Comparison of ENCODE assay signal across 9 cellular contexts in genomic region chr1:183185941-183186490, GRCh38. TPM values are rescaled to one million over a fixed set of nuclear protein-coding genes. Genes with fewer than 3 reads are reported as not detected.
DNase-seq lines count a peak whose midpoint lies in the region; ATAC-seq and TF ChIP-seq lines count a peak whose summit lies in the region.
"Had no signal": no experiment of that assay in that cellular context is flagged by ENCODE, and none has a peak within 500 bp of the region (broad histone marks: within the 10 kb centered on the region; RNA-seq: fewer than 3 reads in every experiment).

Gene LAMC2 (plus strand): TSS chr1:183186264. CDS start chr1:183186353, 89 bp downstream.

- H3K4me3 Mint-ChIP-seq in H9: peak within 1 kb of the TSS; percentile 75 to 83
- H3K4me3 Mint-ChIP-seq: IgD-negative memory B cell had no signal

- H3K4me1 Mint-ChIP-seq in H9: peaks cover 12 to 14% of the 10 kb centered on the region in 2 experiments

- no peak within 1 kb of the TSS for H2BK120ac ChIP-seq in H9 (ENCODE audit: low read depth, low read length, poor library complexity, severe bottlenecking)

- no peak within 1 kb of the TSS for H2BK5ac ChIP-seq in H9 (ENCODE audit: insufficient read length, low read length)

- H3K9me3 ChIP-seq in H9 (ENCODE audit: control insufficient read depth, low read depth, low read length) (no peaks in the 10 kb centered on the region), RWPE2 (ENCODE audit: severe bottlenecking) (no peaks in the 10 kb centered on the region), gastroesophageal sphincter (no peaks in the 10 kb centered on the region)

- H3K36me3 ChIP-seq in RWPE2 (ENCODE audit: low read depth): peaks cover 38% of the 10 kb centered on the region
- H3K36me3 ChIP-seq in gastroesophageal sphincter: no peaks in the 10 kb centered on the region

- H3K36me3 Mint-ChIP-seq in H9 (ENCODE audit: insufficient read depth in 1 of 3, low read depth in 3 of 3): no peaks in the 10 kb centered on the region
- H3K36me3 Mint-ChIP-seq: IgD-negative memory B cell had no signal

- H3K4ac ChIP-seq in H9 (ENCODE audit: low read depth, low read length): no peak within 1 kb of the TSS

- TF ChIP-seq CTCF in H9 (conservative IDR thresholded peaks at IDR 0.05) (peak; percentile 62), RWPE2 (IDR thresholded peaks at IDR 0.05; ENCODE audit: poor library complexity, severe bottlenecking) (peak; percentile 73), gastroesophageal sphincter (IDR thresholded peaks at IDR 0.05) (peak in 3 of 4 experiments; percentile 48 to 62 (median 58)), omental fat pad (IDR thresholded peaks at IDR 0.05) (no peak), foreskin fibroblast (IDR thresholded peaks at IDR 0.05; ENCODE audit: low read depth, low read length) (no peak)

- no CpG with 5 or more reads among the region's 30 CpGs for WGBS in H9 (ENCODE audit: extremely low coverage, insufficient read length, low lambda C conversion rate)
- WGBS in gastroesophageal sphincter (ENCODE audit: low coverage in 1 of 2), 2 donors: no CpG with 5 or more reads among the region's 30 CpGs

- H2AK5ac ChIP-seq in H9 (ENCODE audit: insufficient read length, low read length): no peak within 1 kb of the TSS

- peak within 1 kb of the TSS; percentile 52 for H3K27ac ChIP-seq in H9 (ENCODE audit: insufficient read length, low read depth, low read length)
- H3K27ac ChIP-seq in RWPE2 (ENCODE audit: poor library complexity, severe bottlenecking): peak within 1 kb of the TSS; percentile 96
- H3K27ac ChIP-seq in gastroesophageal sphincter: peak within 1 kb of the TSS; percentile 55 to 89 (median 75)

- H3K23ac ChIP-seq in H9 (ENCODE audit: insufficient read length, low read depth, low read length): no peak within 1 kb of the TSS

- H3K4me1 ChIP-seq in H9 (ENCODE audit: insufficient read depth, low read length): peaks cover 7% of the 10 kb centered on the region
- H3K4me1 ChIP-seq in RWPE2 (ENCODE audit: insufficient read depth, poor library complexity, severe bottlenecking): peaks cover 44% of the 10 kb centered on the region
- H3K4me1 ChIP-seq in gastroesophageal sphincter: peaks cover 0 to 16% (median 4%) of the 10 kb centered on the region in 3 donors

- H3K23me2 ChIP-seq in H9 (ENCODE audit: insufficient read length, low read depth, low read length, poor library complexity, severe bottlenecking): peaks cover 4% of the 10 kb centered on the region

- no peaks in the 10 kb centered on the region for H3K9me3 Mint-ChIP-seq in H9
- H3K9me3 Mint-ChIP-seq: IgD-negative memory B cell had no signal

- no peak within 1 kb of the TSS for H4K5ac ChIP-seq in H9 (ENCODE audit: insufficient read length, low read depth, low read length)

- peak; percentile 94 for ATAC-seq in RWPE2 (ENCODE audit: low read depth)
- ATAC-seq in gastroesophageal sphincter: peak; percentile 78
- peak; percentile 97 for ATAC-seq in omental fat pad (ENCODE audit: low FRiP score)
- no peak for ATAC-seq in HG03280 (IDR thresholded peaks at IDR 0.05; ENCODE audit: unreplicated experiment)
- no peak for ATAC-seq in GM18858 (IDR thresholded peaks at IDR 0.05; ENCODE audit: unreplicated experiment)

- H3K27me3 ChIP-seq in H9 (ENCODE audit: insufficient read depth, low read length) (no peaks in the 10 kb centered on the region), RWPE2 (ENCODE audit: insufficient read depth, poor library complexity, severe bottlenecking) (no peaks in the 10 kb centered on the region), gastroesophageal sphincter (no peaks in the 10 kb centered on the region)

- DNase-seq in H9: peak; percentile 86
- DNase-seq in RWPE2 (ENCODE audit: low spot score): peak; percentile 95
- no peak for DNase-seq in omental fat pad (ENCODE audit: low spot score)
- DNase-seq in foreskin fibroblast: no peak
- no peak for DNase-seq in NOMO-1 treated with DMSO at 0.1 percent for 48 hours (lab: John Stamatoyannopoulos, UW; ENCODE audit: unreplicated experiment)

- no peaks in the 10 kb centered on the region for H3K79me1 ChIP-seq in H9 (ENCODE audit: insufficient read depth, low read depth, low read length, poor library complexity, severe bottlenecking)

- H3K9ac ChIP-seq in H9 (ENCODE audit: extremely low read depth, insufficient read length, low read length): peak within 1 kb of the TSS; percentile 89

- H2AFZ ChIP-seq in H9 (ENCODE audit: low read length): peak within 1 kb of the TSS; percentile 73

- no peak within 1 kb of the TSS for H2BK20ac ChIP-seq in H9 (ENCODE audit: low read depth, low read length, poor library complexity, severe bottlenecking)

- no peaks in the 10 kb centered on the region for H4K20me1 ChIP-seq in H9 (ENCODE audit: control insufficient read depth, insufficient read depth, insufficient read length)

- H3K14ac ChIP-seq in H9 (ENCODE audit: insufficient read depth, low read length): peak within 1 kb of the TSS; percentile 97

- peak within 1 kb of the TSS; percentile 88 for H3K18ac ChIP-seq in H9 (ENCODE audit: insufficient read length, low read depth, low read length)

- no peak for TF ChIP-seq EP300 in gastroesophageal sphincter (IDR thresholded peaks at IDR 0.05)

- peak within 1 kb of the TSS; percentile 49 for H3K4me3 ChIP-seq in RWPE2 (ENCODE audit: severe bottlenecking)
- peak within 1 kb of the TSS; percentile 33 to 50 for H3K4me3 ChIP-seq in gastroesophageal sphincter
- H3K4me3 ChIP-seq in foreskin fibroblast (ENCODE audit: low read depth in 1 of 2, low read length in 2 of 2): no peak within 1 kb of the TSS

- peaks cover 1% of the 10 kb centered on the region for H3K27me3 Mint-ChIP-seq in H9 (ENCODE audit: low read depth)

- H3K27ac Mint-ChIP-seq in H9: peak within 1 kb of the TSS; percentile 91 to 98 (median 96)
- H3K27ac Mint-ChIP-seq: IgD-negative memory B cell had no signal

- no peak within 1 kb of the TSS for H2BK15ac ChIP-seq in H9 (ENCODE audit: low read depth, low read length)

- peak within 1 kb of the TSS; percentile 97 for H3K4me2 ChIP-seq in H9 (ENCODE audit: insufficient read depth, insufficient read length, low read length)

- H4K8ac ChIP-seq in H9 (replicated peaks; ENCODE audit: insufficient read length, low read depth, low read length): no peak within 1 kb of the TSS

- no peak within 1 kb of the TSS for H3K56ac ChIP-seq in H9 (ENCODE audit: insufficient read length, low read depth, low read length)

- no peak within 1 kb of the TSS for H4K91ac ChIP-seq in H9 (ENCODE audit: insufficient read length, low read depth, low read length)

- H3K79me2 ChIP-seq in H9 (ENCODE audit: insufficient read depth, low read length): no peaks in the 10 kb centered on the region

- H3T11ph ChIP-seq in H9 (ENCODE audit: low read length): no peak within 1 kb of the TSS

- peak in 1 of 2 donors; percentile 15 for TF ChIP-seq POLR2A in gastroesophageal sphincter (IDR thresholded peaks at IDR 0.05)

- H2BK12ac ChIP-seq in H9 (ENCODE audit: insufficient read length, low read depth, low read length): peak within 1 kb of the TSS; percentile 83

RNA-seq across cellular contexts. Expression of gene LAMC2, which starts in this region (rescaled TPM):
- total RNA-seq in H9 (2021) (6.8 and 7.4 TPM in 2 replicates), gastroesophageal sphincter (10 to 100 TPM; 10.2 to 43.4 (median 18.4) TPM), omental fat pad (10 to 100 TPM in 2 of 4 donors, 1 to 10 TPM in 2; 2.6 to 23.3 (median 7.3) TPM)

Comparison
In these comparisons a context has a peak if more than half of its experiments do, and no peak if none do; other contexts are left out.
1. DNase-seq: peak in H9 (single experiment) and RWPE2 (single experiment); none in omental fat pad (single experiment), foreskin fibroblast (0 of 2) and NOMO-1 treated with DMSO at 0.1 percent for 48 hours (single experiment).
2. CTCF ChIP-seq: peak in H9 (single experiment), RWPE2 (single experiment) and gastroesophageal sphincter (3 of 4); none in omental fat pad (0 of 3) and foreskin fibroblast (single experiment).
3. ATAC-seq: peak in RWPE2 (single experiment), gastroesophageal sphincter (single experiment) and omental fat pad (single experiment); none in HG03280 (single experiment) and GM18858 (single experiment).
4. H3K4me3 ChIP-seq: peak in RWPE2 (single experiment) and gastroesophageal sphincter (2 of 2); none in foreskin fibroblast (0 of 2).
5. Peak in every context shown above with its lines, with median percentiles within 50 percentile points of each other: H3K27ac ChIP-seq.